15 cellular contexts compared by ENCODE assay signal in genomic region chr10:69787681-69788080, GRCh38. TPM values are rescaled to one million over a fixed set of nuclear protein-coding genes. Genes with fewer than 3 reads are reported as not detected.
DNase-seq lines count a peak whose midpoint lies in the region; TF ChIP-seq lines count a peak whose summit lies in the region.
"Had no signal": no experiment of that assay in that cellular context is flagged by ENCODE, and none has a peak within 500 bp of the region (broad histone marks: within the 10 kb centered on the region; RNA-seq: fewer than 3 reads in every experiment).

No MANE protein-coding gene starts in this region.

- intact Hi-C loops in tibial artery (cut with DNase I; ENCODE audit: low total_unique reads) = loop anchor here (5.0 kb wide), 1 partner anchor 125 kb away; no protein-coding TSS in a partner anchor

- H3K36me3 ChIP-seq in WERI-Rb-1 (no peaks in the 10 kb centered on the region), tibial artery (no peaks in the 10 kb centered on the region)
- no peaks in the 10 kb centered on the region for H3K36me3 ChIP-seq in effector memory CD4-positive, alpha-beta T cell (ENCODE audit: control insufficient read depth, insufficient read depth, low read length)
- H3K36me3 ChIP-seq: BLaER1 had no signal

- H3K27me3 ChIP-seq in WERI-Rb-1 (ENCODE audit: insufficient read depth, low read depth, severe bottlenecking) (no peaks in the 10 kb centered on the region), tibial artery (no peaks in the 10 kb centered on the region)
- no peaks in the 10 kb centered on the region for H3K27me3 ChIP-seq in effector memory CD4-positive, alpha-beta T cell (replicated peaks; ENCODE audit: control insufficient read depth, insufficient read depth, low read length, poor library complexity, severe bottlenecking)
- H3K27me3 ChIP-seq: BLaER1 had no signal

- H3K4me1 ChIP-seq in tibial artery = peaks cover 0 to 52% (median 16%) of the 10 kb centered on the region in 4 donors
- H3K4me1 ChIP-seq in effector memory CD4-positive, alpha-beta T cell (ENCODE audit: control insufficient read depth, insufficient read depth, low read length, poor library complexity, severe bottlenecking) = no peaks in the 10 kb centered on the region
- H3K4me1 ChIP-seq: BLaER1, Caco-2 had no signal

- H3K4me3 ChIP-seq in WERI-Rb-1 (ENCODE audit: low read depth, low read length) = no peak overlapping the region
- no peak overlapping the region for H3K4me3 ChIP-seq in tibial artery
- H3K4me3 ChIP-seq in effector memory CD4-positive, alpha-beta T cell (ENCODE audit: insufficient read depth, low read depth, low read length, poor library complexity, severe bottlenecking) = no peak overlapping the region
- H3K4me3 ChIP-seq: BLaER1, GM23338 had no signal

- H3K9me3 ChIP-seq in WERI-Rb-1 (ENCODE audit: severe bottlenecking) = peaks cover 3% of the 10 kb centered on the region
- no peaks in the 10 kb centered on the region for H3K9me3 ChIP-seq in tibial artery
- no peaks in the 10 kb centered on the region for H3K9me3 ChIP-seq in effector memory CD4-positive, alpha-beta T cell (ENCODE audit: control insufficient read depth, low read length)
- H3K9me3 ChIP-seq: BLaER1, Caco-2 had no signal

- no peaks in the 10 kb centered on the region for H3K36me3 Mint-ChIP-seq in neural crest cell (ENCODE audit: low read depth)
- H3K36me3 Mint-ChIP-seq: CD8-positive, alpha-beta memory T cell had no signal

- peaks cover 4% of the 10 kb centered on the region for H3K4me1 Mint-ChIP-seq in neural crest cell
- H3K4me1 Mint-ChIP-seq: CD8-positive, alpha-beta memory T cell had no signal

- DNase-seq in NCI-H82 (lab: John Stamatoyannopoulos, UW) = peak; percentile 42
- no peak for DNase-seq in NCI-H82 treated with DMSO at 0.1 percent for 48 hours (lab: John Stamatoyannopoulos, UW; ENCODE audit: unreplicated experiment)
- peak; percentile 25 for DNase-seq in WERI-Rb-1
- DNase-seq in neural crest cell (ENCODE audit: low read depth, low spot score) = no peak
- no peak for DNase-seq in tibial artery
- DNase-seq in T1000 (lab: John Stamatoyannopoulos, UW) = no peak
- DNase-seq in caudate nucleus (lab: John Stamatoyannopoulos, UW) = no peak
- no peak for DNase-seq in effector memory CD4-positive, alpha-beta T cell
- DNase-seq: 8988T; AML-193; Caco-2; CD8-positive, alpha-beta memory T cell; H9 had no signal

- peaks cover 4% of the 10 kb centered on the region for H3K27me3 Mint-ChIP-seq in neural crest cell (ENCODE audit: low read depth)

- no peak overlapping the region for H3K4me3 Mint-ChIP-seq in neural crest cell
- H3K4me3 Mint-ChIP-seq: CD8-positive, alpha-beta memory T cell; GM23338; H9 had no signal

- H3K27ac ChIP-seq in WERI-Rb-1 (no peak overlapping the region), tibial artery (peak overlapping the region; percentile 29 to 76), caudate nucleus (ENCODE audit: low read depth, low read length) (no peak overlapping the region)
- H3K27ac ChIP-seq in effector memory CD4-positive, alpha-beta T cell (ENCODE audit: insufficient read depth, low read length, poor library complexity, severe bottlenecking) = no peak overlapping the region
- H3K27ac ChIP-seq: BLaER1 had no signal

- TF ChIP-seq CTCF in WERI-Rb-1 (IDR thresholded peaks at IDR 0.05; ENCODE audit: low read depth, low read length) (no peak), neural crest cell (conservative IDR thresholded peaks at IDR 0.05) (no peak), tibial artery (IDR thresholded peaks at IDR 0.05) (no peak)

- H3K27ac Mint-ChIP-seq in neural crest cell (ENCODE audit: unreplicated experiment) = peak overlapping the region; percentile 57
- H3K27ac Mint-ChIP-seq: CD8-positive, alpha-beta memory T cell; GM23338; H9 had no signal

- H3K9me3 Mint-ChIP-seq in neural crest cell = peaks cover 3% of the 10 kb centered on the region
- H3K9me3 Mint-ChIP-seq: GM23338, H9 had no signal

RNA-seq across cellular contexts. Expression of gene COL13A1, which starts 14.0 kb away (rescaled TPM):
- total RNA-seq in neural crest cell = 8.1 and 9.5 TPM in 2 replicates
- total RNA-seq: Caco-2; CD8-positive, alpha-beta memory T cell had no signal

Comparison
In these comparisons a context has a peak if more than half of its experiments do, and no peak if none do; other contexts are left out.
1. DNase-seq: peak in NCI-H82 (single experiment) and WERI-Rb-1 (single experiment); none in NCI-H82 treated with DMSO at 0.1 percent for 48 hours (single experiment), neural crest cell (single experiment), tibial artery (0 of 2), T1000 (single experiment), caudate nucleus (0 of 61) and effector memory CD4-positive, alpha-beta T cell (0 of 3).
2. H3K27ac ChIP-seq: peak in tibial artery (2 of 2); none in WERI-Rb-1 (single experiment), caudate nucleus (single experiment) and effector memory CD4-positive, alpha-beta T cell (single experiment).